ENCODE assay signal across 8 cellular contexts in the genomic region with DNA sequence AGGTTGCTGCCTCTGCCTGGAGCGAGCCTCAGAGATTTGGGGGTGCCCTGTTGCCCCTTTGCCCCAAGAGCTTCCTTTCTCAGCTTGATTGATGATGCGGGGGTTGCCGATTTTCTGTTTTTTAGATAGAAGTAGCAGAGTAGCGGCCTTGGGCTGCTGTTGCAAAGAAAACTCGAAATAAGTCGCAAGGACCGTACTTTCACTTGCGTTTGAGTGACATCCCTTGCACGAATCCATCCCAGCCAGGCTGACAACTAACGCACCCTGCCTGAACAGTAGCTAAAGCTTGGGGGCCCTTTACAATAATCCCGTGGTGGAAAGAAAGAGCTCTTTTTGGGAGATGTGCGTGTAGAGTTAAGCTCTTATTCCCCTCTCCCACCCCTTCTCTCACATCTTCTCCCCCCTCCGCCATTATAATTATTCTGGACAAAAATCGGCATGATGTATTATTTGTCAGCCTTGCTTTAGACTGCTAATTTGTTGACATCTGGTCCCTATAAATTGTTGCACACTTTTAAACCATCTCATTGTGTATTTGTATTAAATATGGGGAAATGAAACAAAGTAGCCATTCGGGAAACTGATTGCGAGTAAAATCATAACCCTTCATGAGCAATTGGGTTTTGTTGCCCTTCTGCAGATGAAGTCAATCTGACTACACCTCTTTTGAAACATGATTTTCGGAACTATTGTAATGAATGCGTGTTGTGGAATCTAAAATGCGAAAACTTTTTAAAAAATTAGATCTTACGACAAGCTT. TPM values are rescaled to one million over a fixed set of nuclear protein-coding genes. Genes with fewer than 3 reads are reported as not detected.
DNase-seq lines count a peak whose midpoint lies in the region; ATAC-seq and TF ChIP-seq lines count a peak whose summit lies in the region.

No MANE protein-coding gene starts in this region.

- DNase-seq in CD4-positive, CD25-positive, alpha-beta regulatory T cell = peak; percentile 27 to 75 (median 51)
- peak; percentile 51 for DNase-seq in dermis blood vessel endothelial cell
- DNase-seq in stimulated activated naive B cell treated with anti-CD40 and anti-IgM and Interleukin-4, amounts not matched to agents 10 μg/mL and 1 μg/mL and 100 μg/mL, for 72 hours = peak; percentile 29
- DNase-seq in NCI-H187 treated with DMSO at 0.1 percent for 48 hours (lab: John Stamatoyannopoulos, UW) = no peak

- peak overlapping the region; percentile 83 for H3K27ac ChIP-seq in CD4-positive, CD25-positive, alpha-beta regulatory T cell (ENCODE audit: insufficient read depth, low read length, poor library complexity, severe bottlenecking)
- peak overlapping the region; percentile 81 for H3K27ac ChIP-seq in VCaP
- H3K27ac ChIP-seq in mesodermal cell (ENCODE audit: low read depth, low read length, severe bottlenecking) = peak overlapping the region; percentile 20

- H3K4me1 Mint-ChIP-seq in CD4-positive, CD25-positive, alpha-beta regulatory T cell = peaks cover 35 to 51% (median 43%) of the 10 kb centered on the region in 4 donors
- H3K4me1 Mint-ChIP-seq in stimulated activated naive B cell treated with anti-CD40 and anti-IgM and Interleukin-4, amounts not matched to agents 10 μg/mL and 1 μg/mL and 100 μg/mL, for 72 hours = peaks cover 28 to 38% of the 10 kb centered on the region in 2 donors

- no peak for TF ChIP-seq CTCF in VCaP (conservative IDR thresholded peaks at IDR 0.05)

- no peaks in the 10 kb centered on the region for H3K27me3 ChIP-seq in CD4-positive, CD25-positive, alpha-beta regulatory T cell (ENCODE audit: control insufficient read depth, insufficient read depth, low read length)

- H3K4me1 ChIP-seq in CD4-positive, CD25-positive, alpha-beta regulatory T cell (ENCODE audit: control insufficient read depth, insufficient read depth, low read length, poor library complexity, severe bottlenecking) = peaks cover 47% of the 10 kb centered on the region
- H3K4me1 ChIP-seq in mesodermal cell (ENCODE audit: control insufficient read depth, insufficient read depth, low read length, poor library complexity, severe bottlenecking) = no peaks in the 10 kb centered on the region

- no peaks in the 10 kb centered on the region for H3K27me3 Mint-ChIP-seq in CD4-positive, CD25-positive, alpha-beta regulatory T cell
- H3K27me3 Mint-ChIP-seq in stimulated activated naive B cell treated with anti-CD40 and anti-IgM and Interleukin-4, amounts not matched to agents 10 μg/mL and 1 μg/mL and 100 μg/mL, for 72 hours = no peaks in the 10 kb centered on the region

- H3K4me3 ChIP-seq in CD4-positive, CD25-positive, alpha-beta regulatory T cell (ENCODE audit: low read depth, low read length) = peak overlapping the region; percentile 97
- peak overlapping the region; percentile 96 for H3K4me3 ChIP-seq in mesodermal cell (ENCODE audit: extremely low read depth, insufficient read depth, low read length, poor library complexity, severe bottlenecking)

- no peaks in the 10 kb centered on the region for H3K36me3 ChIP-seq in CD4-positive, CD25-positive, alpha-beta regulatory T cell (ENCODE audit: control insufficient read depth, insufficient read depth, low read length)
- H3K36me3 ChIP-seq in mesodermal cell (ENCODE audit: control insufficient read depth, insufficient read depth, low read length) = peaks cover 5% of the 10 kb centered on the region

- peak; percentile 36 to 45 for ATAC-seq in CD4-positive, CD25-positive, alpha-beta regulatory T cell (ENCODE audit: low read depth in 2 of 2)
- ATAC-seq in GM19395 (IDR thresholded peaks at IDR 0.05; ENCODE audit: unreplicated experiment) (peak; percentile 34), HG03460 (IDR thresholded peaks at IDR 0.05; ENCODE audit: unreplicated experiment) (peak; percentile 33)
- peak; percentile 37 to 46 for ATAC-seq in stimulated activated naive B cell treated with anti-CD40 and anti-IgM and Interleukin-4, amounts not matched to agents 10 μg/mL and 1 μg/mL and 100 μg/mL, for 72 hours (replicated peaks)

- H3K27ac Mint-ChIP-seq in CD4-positive, CD25-positive, alpha-beta regulatory T cell = peak overlapping the region; percentile 96 to 98 (median 97)
- H3K27ac Mint-ChIP-seq in stimulated activated naive B cell treated with anti-CD40 and anti-IgM and Interleukin-4, amounts not matched to agents 10 μg/mL and 1 μg/mL and 100 μg/mL, for 72 hours = peak overlapping the region; percentile 96

- peaks cover 0 to 2% (median 0%) of the 10 kb centered on the region in 7 donors for H3K9me3 Mint-ChIP-seq in CD4-positive, CD25-positive, alpha-beta regulatory T cell
- H3K9me3 Mint-ChIP-seq in stimulated activated naive B cell treated with anti-CD40 and anti-IgM and Interleukin-4, amounts not matched to agents 10 μg/mL and 1 μg/mL and 100 μg/mL, for 72 hours = no peaks in the 10 kb centered on the region

- peak overlapping the region; percentile 90 to 99 (median 94) for H3K4me3 Mint-ChIP-seq in CD4-positive, CD25-positive, alpha-beta regulatory T cell
- H3K4me3 Mint-ChIP-seq in stimulated activated naive B cell treated with anti-CD40 and anti-IgM and Interleukin-4, amounts not matched to agents 10 μg/mL and 1 μg/mL and 100 μg/mL, for 72 hours = peak overlapping the region; percentile 89 to 90

- no peaks in the 10 kb centered on the region for H3K9me3 ChIP-seq in CD4-positive, CD25-positive, alpha-beta regulatory T cell (ENCODE audit: control insufficient read depth in 2 of 2, low read length in 2 of 2)
- no peaks in the 10 kb centered on the region for H3K9me3 ChIP-seq in mesodermal cell (ENCODE audit: control insufficient read depth, low read length)

- 1% methylated on average over 10 of the region's 20 CpGs for WGBS in mesodermal cell (ENCODE audit: insufficient coverage in 2 of 2), 2 experiments

- peaks cover 8% of the 10 kb centered on the region for H3K36me3 Mint-ChIP-seq in CD4-positive, CD25-positive, alpha-beta regulatory T cell
- H3K36me3 Mint-ChIP-seq in stimulated activated naive B cell treated with anti-CD40 and anti-IgM and Interleukin-4, amounts not matched to agents 10 μg/mL and 1 μg/mL and 100 μg/mL, for 72 hours = peaks cover 3 to 16% of the 10 kb centered on the region in 2 donors

RNA-seq across cellular contexts. Expression of a gene that starts 0.9 kb away (rescaled TPM):
- total RNA-seq in CD4-positive, CD25-positive, alpha-beta regulatory T cell = 112 TPM
- polyA plus RNA-seq in CD4-positive, CD25-positive, alpha-beta regulatory T cell = 10 to 100 TPM; 64.0 to 95.1 (median 79.0) TPM
- total RNA-seq in dermis blood vessel endothelial cell = 32.7 and 70.7 TPM in 2 replicates
- 68.9 TPM for polyA plus RNA-seq in mesodermal cell (2013, experiment 1 of 2)
- 72.2 TPM for polyA plus RNA-seq in mesodermal cell (2013, experiment 2 of 2)

RNA-seq across cellular contexts. Expression of a gene that starts 52.4 kb away (rescaled TPM):
- 86.0 TPM for total RNA-seq in CD4-positive, CD25-positive, alpha-beta regulatory T cell
- 10 to 100 TPM; 28.1 to 43.4 (median 35.1) TPM for polyA plus RNA-seq in CD4-positive, CD25-positive, alpha-beta regulatory T cell
- 68.8 and 74.0 TPM in 2 replicates for total RNA-seq in dermis blood vessel endothelial cell
- 20.6 TPM for polyA plus RNA-seq in mesodermal cell (2013, experiment 1 of 2)
- 17.8 TPM for polyA plus RNA-seq in mesodermal cell (2013, experiment 2 of 2)

Comparison
In these comparisons a context has a peak if more than half of its experiments do, and no peak if none do; other contexts are left out.
1. H3K27ac ChIP-seq: peak in every context shown above with its lines; median percentile 83 in CD4-positive, CD25-positive, alpha-beta regulatory T cell; 81 in VCaP; 20 in mesodermal cell.